8 cellular contexts compared by ENCODE assay signal in genomic region chr12:104064031-104064841, GRCh38. TPM values are rescaled to one million over a fixed set of nuclear protein-coding genes. Genes with fewer than 3 reads are reported as not detected.
DNase-seq lines count a peak whose midpoint lies in the region; ATAC-seq lines count a peak whose summit lies in the region.

TSS of gene HCFC2 (plus strand) at chr12:104064531. CDS start at chr12:104064561, 30 bp downstream.

- POLR2A ChIA-PET in activated CD4-positive, alpha-beta memory T cell treated with anti-CD3 and anti-CD28 coated beads, Interleukin-2, amount 10 ng/mL, durations not matched to agents 7 days and 5 days (lab: Charles Lee) = interaction anchor here (0.7 to 2.6 kb wide), 12 partner anchors 15 to 240 kb away, joined by 3 to 24 read pairs (median 5); partner anchors contain the start of genes HSP90B1, NFYB, NT5DC3 and TDG

- H3K27ac Mint-ChIP-seq in activated CD4-positive, alpha-beta memory T cell treated with anti-CD3 and anti-CD28 coated beads, Interleukin-2, amount 10 ng/mL, durations not matched to agents 7 days and 5 days = peak within 1 kb of the TSS; percentile 76

- H3K4me3 Mint-ChIP-seq in activated CD4-positive, alpha-beta memory T cell treated with anti-CD3 and anti-CD28 coated beads, Interleukin-2, amount 10 ng/mL, durations not matched to agents 7 days and 5 days = peak within 1 kb of the TSS; percentile 95

- DNase-seq in CD1c-positive myeloid dendritic cell (ENCODE audit: extremely low spot score) (peak; percentile 94), NCI-H748 treated with DMSO at 0.1 percent for 48 hours (lab: John Stamatoyannopoulos, UW) (peak; percentile 74), medulla oblongata (ENCODE audit: extremely low spot score) (peak; percentile 94)
- peak; percentile 92 for DNase-seq in activated CD4-positive, alpha-beta memory T cell treated with anti-CD3 and anti-CD28 coated beads, Interleukin-2, amount 10 ng/mL, durations not matched to agents 7 days and 5 days
- peak; percentile 84 for DNase-seq in effector CD4-positive, alpha-beta T cell
- peak; percentile 79 to 90 (median 81) for DNase-seq in stimulated activated CD4-positive, alpha-beta T cell treated with anti-CD3 and anti-CD28 coated beads, TNF-alpha, amount 100 ng/mL, for 48 hours (ENCODE audit: low read depth in 3 of 3)

- H3K27me3 Mint-ChIP-seq in activated CD4-positive, alpha-beta memory T cell treated with anti-CD3 and anti-CD28 coated beads, Interleukin-2, amount 10 ng/mL, durations not matched to agents 7 days and 5 days = peaks cover 14% of the 10 kb centered on the region

- peaks cover 25% of the 10 kb centered on the region for H3K4me1 Mint-ChIP-seq in activated CD4-positive, alpha-beta memory T cell treated with anti-CD3 and anti-CD28 coated beads, Interleukin-2, amount 10 ng/mL, durations not matched to agents 7 days and 5 days

- ATAC-seq in GM19395 (IDR thresholded peaks at IDR 0.05; ENCODE audit: unreplicated experiment) (peak; percentile 84), HG03558 (IDR thresholded peaks at IDR 0.05; ENCODE audit: extremely low read depth, unreplicated experiment) (peak; percentile 62)

- CTCF ChIA-PET in activated CD4-positive, alpha-beta memory T cell treated with anti-CD3 and anti-CD28 coated beads, Interleukin-2, amount 10 ng/mL, durations not matched to agents 7 days and 5 days (lab: Charles Lee) = interaction anchor here (1.0 to 5.2 kb wide), 8 partner anchors 10 to 134 kb away, joined by 3 to 40 read pairs (median 4); partner anchors contain the start of gene HSP90B1

- H3K9me3 Mint-ChIP-seq in activated CD4-positive, alpha-beta memory T cell treated with anti-CD3 and anti-CD28 coated beads, Interleukin-2, amount 10 ng/mL, durations not matched to agents 7 days and 5 days = no peaks in the 10 kb centered on the region

- peaks cover 14% of the 10 kb centered on the region for H3K36me3 Mint-ChIP-seq in activated CD4-positive, alpha-beta memory T cell treated with anti-CD3 and anti-CD28 coated beads, Interleukin-2, amount 10 ng/mL, durations not matched to agents 7 days and 5 days (ENCODE audit: low read depth)

RNA-seq across cellular contexts. Expression of gene HCFC2, which starts in this region (rescaled TPM):
- total RNA-seq in activated CD4-positive, alpha-beta memory T cell treated with anti-CD3 and anti-CD28 coated beads, Interleukin-2, amount 10 ng/mL, durations not matched to agents 7 days and 5 days = 10 to 100 TPM; 15.8 to 17.7 TPM

Comparison
In these comparisons a context has a peak if more than half of its experiments do, and no peak if none do; other contexts are left out.
1. Peak in every context shown above with its lines: DNase-seq and ATAC-seq.